In the genomic region with DNA sequence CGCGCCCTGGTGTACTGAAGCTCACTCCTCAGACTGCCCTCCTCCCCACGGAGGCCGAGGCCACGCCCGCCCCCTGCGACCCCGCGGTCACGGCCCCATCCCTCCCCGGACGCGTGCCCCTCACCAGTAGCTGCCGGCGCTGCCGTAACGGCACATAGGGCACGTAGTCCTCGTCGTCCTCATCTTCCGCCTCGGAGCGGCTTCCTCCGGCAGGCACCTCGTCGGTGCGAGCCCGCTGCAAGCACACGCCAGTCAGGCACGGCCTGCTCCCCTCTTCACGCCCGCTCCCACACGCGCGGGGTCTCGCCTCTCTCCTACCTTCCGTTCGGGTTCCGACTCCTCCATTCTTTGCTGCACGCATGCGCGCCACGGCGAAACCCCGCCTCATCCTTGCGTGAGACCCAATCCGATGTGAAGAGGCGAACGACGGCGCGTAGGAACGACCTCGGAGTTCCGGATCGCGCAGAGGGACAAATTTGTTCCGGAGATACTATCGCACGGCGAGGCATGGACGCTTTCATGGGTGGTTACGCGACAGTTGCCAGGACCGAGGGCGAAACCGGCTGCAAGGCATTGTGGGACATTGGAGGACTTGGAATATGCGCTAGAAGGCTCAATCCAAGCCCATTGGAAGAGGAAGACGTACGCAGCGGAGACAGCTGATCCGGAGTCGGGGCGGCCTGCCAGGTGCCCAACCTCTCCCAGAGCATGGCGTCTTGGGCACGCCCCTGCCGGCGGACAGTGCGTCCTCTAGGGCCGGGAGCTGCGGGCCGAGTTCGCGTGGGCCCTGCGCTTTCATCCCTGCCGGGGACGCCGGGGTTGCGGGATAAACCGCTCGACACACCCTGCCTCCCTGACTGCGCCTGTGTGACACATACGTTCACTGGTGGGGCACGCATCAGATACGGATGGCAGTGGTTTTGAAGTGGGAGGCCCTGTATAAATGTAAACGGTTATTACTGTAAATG, we compare ENCODE assay signal across 8 cellular contexts. TPM values are rescaled to one million over a fixed set of nuclear protein-coding genes. Genes with fewer than 3 reads are reported as not detected.
DNase-seq lines count a peak whose midpoint lies in the region; ATAC-seq and TF ChIP-seq lines count a peak whose summit lies in the region.

Gene DDX41, minus strand, starts transcription at position 361 of the 968 bp plus-strand sequence. Its CDS starts 16 bp downstream, at position 345.

- ATAC-seq in GM18867 (IDR thresholded peaks at IDR 0.05; ENCODE audit: unreplicated experiment) (peak; percentile 75), HG03103 (IDR thresholded peaks at IDR 0.05; ENCODE audit: low read depth, unreplicated experiment) (peak; percentile 86)

- DNase-seq in ACHN (peak; percentile 97), NCI-H2196 treated with DMSO at 0.1 percent for 48 hours (lab: John Stamatoyannopoulos, UW; ENCODE audit: unreplicated experiment) (peak; percentile 98), breast epithelium (ENCODE audit: low spot score in 2 of 2) (peak; percentile 97 to 98)

- H3K27ac ChIP-seq in VCaP (peak within 1 kb of the TSS; percentile 89), breast epithelium (peak within 1 kb of the TSS; percentile 84 to 92), iPS-18a (ENCODE audit: low read length) (peak within 1 kb of the TSS; percentile 75)

- peaks cover 8% of the 10 kb centered on the region in 2 donors for H3K4me1 ChIP-seq in breast epithelium
- peaks cover 4% of the 10 kb centered on the region for H3K4me1 ChIP-seq in iPS-18a (ENCODE audit: control insufficient read depth, low read depth, low read length)
- peaks cover 25% of the 10 kb centered on the region for H3K4me1 ChIP-seq in skeletal muscle satellite cell (ENCODE audit: control insufficient read depth, insufficient read depth, low read length)

- H3K36me3 ChIP-seq in breast epithelium = peaks cover 14% of the 10 kb centered on the region
- peaks cover 50% of the 10 kb centered on the region for H3K36me3 ChIP-seq in iPS-18a (ENCODE audit: control insufficient read depth, low read depth, low read length)
- peaks cover 66% of the 10 kb centered on the region for H3K36me3 ChIP-seq in skeletal muscle satellite cell (ENCODE audit: insufficient read depth, low read length)

- H3K9me3 ChIP-seq in breast epithelium = no peaks in the 10 kb centered on the region
- H3K9me3 ChIP-seq in iPS-18a (ENCODE audit: control insufficient read depth, low read depth, low read length) = no peaks in the 10 kb centered on the region
- H3K9me3 ChIP-seq in skeletal muscle satellite cell (replicated peaks; ENCODE audit: low read length) = no peaks in the 10 kb centered on the region

- H3K9ac ChIP-seq in iPS-18a (ENCODE audit: low read length) (peak within 1 kb of the TSS; percentile 83), skeletal muscle satellite cell (ENCODE audit: low read depth, low read length) (peak within 1 kb of the TSS; percentile 87)

- in situ Hi-C loops in ACHN (cut with HindIII; ENCODE audit: low pct_ligation_motif_present, low pct_unique_long_range_greater_than_20kb, low sequenced_read_pairs) = no loop called here

- peak; percentile 22 for TF ChIP-seq CTCF in VCaP (conservative IDR thresholded peaks at IDR 0.05)
- TF ChIP-seq CTCF in breast epithelium (IDR thresholded peaks at IDR 0.05) = no peak

- H3K4me2 ChIP-seq in skeletal muscle satellite cell (ENCODE audit: low read length) = peak within 1 kb of the TSS; percentile 100

- TF ChIP-seq POLR2A in breast epithelium (IDR thresholded peaks at IDR 0.05) = no peak

- H3K27me3 ChIP-seq in breast epithelium (no peaks in the 10 kb centered on the region), iPS-18a (ENCODE audit: control insufficient read depth, insufficient read depth, low read length) (no peaks in the 10 kb centered on the region), skeletal muscle satellite cell (ENCODE audit: control insufficient read depth, insufficient read depth, low read length) (no peaks in the 10 kb centered on the region)

- intact Hi-C loops in breast epithelium (cut with DNase I; ENCODE audit: low total_unique reads) = no loop called here

- H3K4me3 ChIP-seq in breast epithelium = peak within 1 kb of the TSS; percentile 89 to 97 (median 94)
- peak within 1 kb of the TSS; percentile 93 for H3K4me3 ChIP-seq in iPS-18a (ENCODE audit: low read length)
- peak within 1 kb of the TSS; percentile 93 for H3K4me3 ChIP-seq in skeletal muscle satellite cell (ENCODE audit: low read length)

RNA-seq across cellular contexts. Expression of gene DDX41, which starts in this region (rescaled TPM):
- total RNA-seq in breast epithelium = 100 to 1,000 TPM in 2 of 3 donors, 10 to 100 TPM in 1; 76.0 to 110 (median 103) TPM
- total RNA-seq in skeletal muscle satellite cell (2012; rRNA removed) = 64.1 and 139 TPM in 2 replicates

Comparison
In these comparisons a context has a peak if more than half of its experiments do, and no peak if none do; other contexts are left out.
1. Peak in every context shown above with its lines: DNase-seq, ATAC-seq, H3K4me3 ChIP-seq and H3K27ac ChIP-seq.